Comparison of ENCODE assay signal across 8 cellular contexts in genomic region chr17:27603446-27603820, GRCh38.
"Had no signal": no experiment of that assay in that cellular context is flagged by ENCODE, and none has a peak within 500 bp of the region (broad histone marks: within the 10 kb centered on the region; RNA-seq: fewer than 3 reads in every experiment).

No MANE protein-coding gene starts in this region.

- FAIRE-seq: colon had no signal

- H3K4me3 Mint-ChIP-seq: activated CD4-positive, alpha-beta memory T cell treated with anti-CD3 and anti-CD28 coated beads, Interleukin-2, amount 10 ng/mL, durations not matched to agents 7 days and 5 days; activated naive CD4-positive, alpha-beta T cell treated with anti-CD3 and anti-CD28 coated beads for 36 hours; naive thymus-derived CD8-positive, alpha-beta T cell; stimulated activated naive CD8-positive, alpha-beta T cell treated with anti-CD3 and anti-CD28 coated beads, Interleukin-15, Interleukin-2, amounts not matched to agents 100 ng/mL and 50 ng/mL, for 24 hours had no signal

- H3K27me3 Mint-ChIP-seq: activated CD4-positive, alpha-beta memory T cell treated with anti-CD3 and anti-CD28 coated beads, Interleukin-2, amount 10 ng/mL, durations not matched to agents 7 days and 5 days; naive thymus-derived CD8-positive, alpha-beta T cell; stimulated activated naive CD8-positive, alpha-beta T cell treated with anti-CD3 and anti-CD28 coated beads, Interleukin-15, Interleukin-2, amounts not matched to agents 100 ng/mL and 50 ng/mL, for 24 hours had no signal

- H3K4me3 ChIP-seq: cardiac muscle cell, mucosa of descending colon, thoracic aorta had no signal

- H3K9me3 ChIP-seq: mucosa of descending colon, thoracic aorta had no signal

- H3K27ac ChIP-seq: thoracic aorta had no signal

- H3K27ac Mint-ChIP-seq: activated CD4-positive, alpha-beta memory T cell treated with anti-CD3 and anti-CD28 coated beads, Interleukin-2, amount 10 ng/mL, durations not matched to agents 7 days and 5 days; activated naive CD4-positive, alpha-beta T cell treated with anti-CD3 and anti-CD28 coated beads for 36 hours; naive thymus-derived CD8-positive, alpha-beta T cell; stimulated activated naive CD8-positive, alpha-beta T cell treated with anti-CD3 and anti-CD28 coated beads, Interleukin-15, Interleukin-2, amounts not matched to agents 100 ng/mL and 50 ng/mL, for 24 hours had no signal

- H3K27me3 ChIP-seq: cardiac muscle cell had no signal

- H3K9me3 Mint-ChIP-seq: activated CD4-positive, alpha-beta memory T cell treated with anti-CD3 and anti-CD28 coated beads, Interleukin-2, amount 10 ng/mL, durations not matched to agents 7 days and 5 days; activated naive CD4-positive, alpha-beta T cell treated with anti-CD3 and anti-CD28 coated beads for 36 hours; naive thymus-derived CD8-positive, alpha-beta T cell; stimulated activated naive CD8-positive, alpha-beta T cell treated with anti-CD3 and anti-CD28 coated beads, Interleukin-15, Interleukin-2, amounts not matched to agents 100 ng/mL and 50 ng/mL, for 24 hours had no signal
